18 cellular contexts compared by ENCODE assay signal in the genomic region with DNA sequence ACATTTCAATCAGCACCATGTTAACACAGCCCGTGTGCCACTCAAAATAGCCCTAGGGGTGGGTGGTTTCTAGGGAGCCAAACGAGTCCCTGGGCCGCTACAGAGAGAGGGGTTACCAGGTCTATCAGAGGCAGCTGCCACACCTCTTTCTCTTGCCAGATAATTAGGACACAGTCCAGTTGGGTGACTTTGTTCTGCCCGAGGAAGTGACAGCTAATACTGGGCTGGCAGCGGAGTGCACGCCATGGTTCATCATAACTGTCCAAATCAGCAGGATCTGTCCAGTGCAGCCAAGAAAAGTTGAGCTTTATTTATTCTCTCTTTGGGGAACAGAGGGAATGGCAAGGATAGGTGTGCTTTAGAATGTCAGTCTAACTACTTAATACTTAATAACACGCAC.
"Had no signal": no experiment of that assay in that cellular context is flagged by ENCODE, and none has a peak within 500 bp of the region (broad histone marks: within the 10 kb centered on the region; RNA-seq: fewer than 3 reads in every experiment).

No MANE protein-coding gene starts in this region.

- DNase-seq: IMR-90, Karpas-422, KG1, MG63, NCI-H1092, NCI-H1105 treated with DMSO at 0.1 percent for 48 hours, NCI-H1436 treated with DMSO at 0.1 percent for 48 hours, NCI-H1694, NCI-H187 treated with DMSO at 0.1 percent for 48 hours, NCI-H2029 treated with DMSO at 0.1 percent for 48 hours, NCI-H2171 treated with DMSO at 0.1 percent for 48 hours, NCI-H345, NCI-H446 treated with DMSO at 0.1 percent for 48 hours, NCI-H510A treated with DMSO at 0.1 percent for 48 hours, NCI-H526, Right ventricle myocardium superior, RPMI8226, SIG-M5 had no signal
